Comparison of ENCODE assay signal across 8 cellular contexts in genomic region chr1:155001438-155001687, GRCh38. TPM values are rescaled to one million over a fixed set of nuclear protein-coding genes. Genes with fewer than 3 reads are reported as not detected.
DNase-seq lines count a peak whose midpoint lies in the region; ATAC-seq and TF ChIP-seq lines count a peak whose summit lies in the region.

No MANE protein-coding gene starts in this region.

- H3K27me3 ChIP-seq in Caco-2 (replicated peaks; ENCODE audit: control insufficient read depth, insufficient read depth, low read length) (no peaks in the 10 kb centered on the region), MG63 (no peaks in the 10 kb centered on the region), duodenal mucosa (ENCODE audit: control insufficient read depth in 1 of 2, insufficient read depth in 2 of 2, low read length in 2 of 2) (no peaks in the 10 kb centered on the region)

- H3K4me3 ChIP-seq in Caco-2 (ENCODE audit: low read depth, low read length) (peak overlapping the region; percentile 92), MG63 (peak overlapping the region; percentile 77), duodenal mucosa (ENCODE audit: low read depth in 1 of 2, low read length in 2 of 2) (peak overlapping the region; percentile 82 to 89)

- H3K4me1 Mint-ChIP-seq in Caco-2 (ENCODE audit: low read depth, unreplicated experiment) (peaks cover 25% of the 10 kb centered on the region), neural crest cell (peaks cover 31% of the 10 kb centered on the region)

- ATAC-seq in GM19397 (IDR thresholded peaks at IDR 0.05; ENCODE audit: unreplicated experiment) (no peak), HG02642 (IDR thresholded peaks at IDR 0.05; ENCODE audit: poor library complexity, unreplicated experiment) (no peak), GM18517 (IDR thresholded peaks at IDR 0.05; ENCODE audit: unreplicated experiment) (no peak)

- peak overlapping the region; percentile 96 for H3K27ac Mint-ChIP-seq in Caco-2 (ENCODE audit: unreplicated experiment)
- H3K27ac Mint-ChIP-seq in neural crest cell (ENCODE audit: unreplicated experiment) = no peak overlapping the region

- H3K4me3 Mint-ChIP-seq in Caco-2 (ENCODE audit: unreplicated experiment) (peak overlapping the region; percentile 96), neural crest cell (peak overlapping the region; percentile 84)

- peak overlapping the region; percentile 88 to 94 for H3K9ac ChIP-seq in duodenal mucosa (ENCODE audit: low read depth in 1 of 2, low read length in 2 of 2)

- no peak for DNase-seq in Caco-2
- no peak for DNase-seq in MG63
- no peak for DNase-seq in neural crest cell (ENCODE audit: low read depth, low spot score)
- no peak for DNase-seq in NCI-H2196 (lab: John Stamatoyannopoulos, UW; ENCODE audit: unreplicated experiment)

- TSS peak; percentile 2 for BruUV-seq in Caco-2 (replicated peaks; lab: Mats Ljungman, UMichigan)

- no peaks in the 10 kb centered on the region for H3K9me3 Mint-ChIP-seq in Caco-2 (ENCODE audit: unreplicated experiment)
- H3K9me3 Mint-ChIP-seq in neural crest cell = no peaks in the 10 kb centered on the region

- peaks cover 39% of the 10 kb centered on the region for H3K36me3 Mint-ChIP-seq in Caco-2 (ENCODE audit: insufficient read depth, unreplicated experiment)
- no peaks in the 10 kb centered on the region for H3K36me3 Mint-ChIP-seq in neural crest cell (ENCODE audit: low read depth)

- H3K27me3 Mint-ChIP-seq in Caco-2 (ENCODE audit: insufficient read depth, unreplicated experiment) (no peaks in the 10 kb centered on the region), neural crest cell (ENCODE audit: low read depth) (no peaks in the 10 kb centered on the region)

- H3K36me3 ChIP-seq in Caco-2 (ENCODE audit: control insufficient read depth, insufficient read depth, low read length) (peaks cover 4% of the 10 kb centered on the region), MG63 (peaks cover 26% of the 10 kb centered on the region), duodenal mucosa (ENCODE audit: control insufficient read depth in 1 of 2, insufficient read depth in 2 of 2, low read length in 2 of 2) (no peaks in the 10 kb centered on the region)

- H3K9me3 ChIP-seq in Caco-2 (no peaks in the 10 kb centered on the region), MG63 (no peaks in the 10 kb centered on the region; the same call in 1 of the 2 replicates), duodenal mucosa (ENCODE audit: control insufficient read depth in 1 of 2, low read length in 2 of 2) (no peaks in the 10 kb centered on the region)

- intact Hi-C loops in Caco-2 (cut with micrococcal nuclease; ENCODE audit: unreplicated experiment) = loop anchor here (2.0 to 5.0 kb wide), 3 partner anchors 81 to 443 kb away; partner anchors contain the start of genes EFNA1 and UBE2Q1

- TF ChIP-seq CTCF in Caco-2 (IDR thresholded peaks at IDR 0.05; ENCODE audit: insufficient read depth in 1 of 2, low read depth in 1 of 2, low read length in 1 of 2, severe bottlenecking in 1 of 2, unreplicated experiment in 1 of 2) (no peak), neural crest cell (conservative IDR thresholded peaks at IDR 0.05) (no peak)

- H3K4me1 ChIP-seq in Caco-2 (peaks cover 19% of the 10 kb centered on the region), duodenal mucosa (ENCODE audit: control insufficient read depth in 1 of 2, insufficient read depth in 2 of 2, low read length in 2 of 2) (peaks cover 40 to 45% of the 10 kb centered on the region in 2 donors)

- H3K27ac ChIP-seq in duodenal mucosa (ENCODE audit: low read depth, low read length) = peak overlapping the region; percentile 94

- CTCF ChIA-PET in Caco-2 (lab: Charles Lee) = interaction anchor here (1.0 kb wide), 2 partner anchors 15 to 28 kb away, joined by 3 to 5 read pairs; no protein-coding TSS in a partner anchor

- POLR2A ChIA-PET in Caco-2 (lab: Charles Lee) = interaction anchor here (0.6 to 0.9 kb wide), 3 partner anchors 18 to 65 kb away, joined by 3 to 4 read pairs (median 3); partner anchors contain the start of genes FLAD1 and PMVK

RNA-seq across cellular contexts. Expression of gene ZBTB7B, which starts 1.2 kb away (rescaled TPM):
- total RNA-seq in Caco-2 (2022) (42.9 and 46.8 TPM in 2 replicates), neural crest cell (5.9 and 6.9 TPM in 2 replicates)
- 25.7 and 60.5 TPM in 2 replicates for total RNA-seq in MG63 (2014; rRNA removed; shearing (Covaris generic); ENCODE audit: low replicate concordance)

RNA-seq across cellular contexts. Expression of gene LENEP, which starts 8.0 kb away (rescaled TPM):
- total RNA-seq in Caco-2 (2022) = 0.50 and 0.53 TPM in 2 replicates
- total RNA-seq in MG63 (2014; rRNA removed; shearing (Covaris generic); ENCODE audit: low replicate concordance) = not detected in 2 replicates
- 1.9 and 2.5 TPM in 2 replicates for total RNA-seq in neural crest cell

RNA-seq across cellular contexts. Expression of gene FLAD1, which starts 18.2 kb away (rescaled TPM):
- total RNA-seq in Caco-2 (2022) = 51.3 and 61.5 TPM in 2 replicates
- total RNA-seq in MG63 (2014; rRNA removed; shearing (Covaris generic); ENCODE audit: low replicate concordance) = 39.6 and 49.6 TPM in 2 replicates
- 76.3 and 81.9 TPM in 2 replicates for total RNA-seq in neural crest cell

RNA-seq across cellular contexts. Expression of gene CKS1B, which starts 26.9 kb away (rescaled TPM):
- total RNA-seq in Caco-2 (2022) = 243 and 259 TPM in 2 replicates
- 124 and 222 TPM in 2 replicates for total RNA-seq in MG63 (2014; rRNA removed; shearing (Covaris generic); ENCODE audit: low replicate concordance)
- 211 and 217 TPM in 2 replicates for total RNA-seq in neural crest cell

RNA-seq across cellular contexts. Expression of gene SHC1, which starts 30.8 kb away (rescaled TPM):
- 58.0 and 59.6 TPM in 2 replicates for total RNA-seq in Caco-2 (2022)
- total RNA-seq in MG63 (2014; rRNA removed; shearing (Covaris generic); ENCODE audit: low replicate concordance) = 140 and 175 TPM in 2 replicates
- total RNA-seq in neural crest cell = 90.3 and 92.9 TPM in 2 replicates
